8 cellular contexts compared by ENCODE assay signal in the genomic region with DNA sequence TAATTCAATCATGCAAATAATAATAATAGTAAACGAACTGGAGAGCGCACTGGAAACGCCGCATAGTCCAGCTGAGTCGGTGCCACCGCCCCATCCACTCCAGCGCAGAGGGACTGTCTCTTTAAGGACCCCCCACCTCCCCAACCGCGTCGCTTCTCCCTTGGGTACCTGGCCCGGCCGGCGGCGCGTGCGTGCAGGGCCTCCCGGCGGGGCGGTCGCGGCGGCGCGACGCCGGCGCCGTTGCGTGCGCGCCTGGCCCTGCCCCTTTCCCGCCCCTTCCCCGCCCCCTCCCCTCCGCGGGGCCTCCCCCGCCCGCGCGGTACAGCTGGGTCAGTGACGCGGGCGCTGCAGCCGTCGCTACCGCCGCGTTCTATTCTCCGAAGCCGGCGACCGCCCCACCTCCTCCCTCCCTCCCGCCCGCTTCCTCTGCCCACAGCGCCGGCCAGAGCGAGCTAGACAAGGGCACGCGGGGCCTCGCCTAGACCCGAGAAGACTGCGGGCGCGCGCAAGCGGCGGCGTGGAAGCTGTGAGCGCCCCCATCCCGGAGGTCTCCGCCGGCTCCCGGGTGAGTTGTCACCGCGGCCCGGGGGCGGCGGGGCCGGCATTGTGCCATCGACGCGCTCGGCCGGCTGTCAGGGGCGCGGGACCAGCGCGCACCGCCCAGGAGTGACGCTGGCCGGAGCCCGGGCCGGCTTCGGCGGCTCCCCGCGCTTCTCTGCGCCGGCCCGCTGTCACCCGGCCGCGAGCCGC. TPM values are rescaled to one million over a fixed set of nuclear protein-coding genes. Genes with fewer than 3 reads are reported as not detected.
DNase-seq lines count a peak whose midpoint lies in the region; ATAC-seq and TF ChIP-seq lines count a peak whose summit lies in the region.

A gene with protein sequence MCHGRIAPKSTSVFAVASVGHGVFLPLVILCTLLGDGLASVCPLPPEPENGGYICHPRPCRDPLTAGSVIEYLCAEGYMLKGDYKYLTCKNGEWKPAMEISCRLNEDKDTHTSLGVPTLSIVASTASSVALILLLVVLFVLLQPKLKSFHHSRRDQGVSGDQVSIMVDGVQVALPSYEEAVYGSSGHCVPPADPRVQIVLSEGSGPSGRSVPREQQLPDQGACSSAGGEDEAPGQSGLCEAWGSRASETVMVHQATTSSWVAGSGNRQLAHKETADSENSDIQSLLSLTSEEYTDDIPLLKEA (plus strand): TSS at position 333 of the 750 bp plus-strand sequence. CDS start 46,997 bp downstream, outside the sequence.

- no TSS peak for BruUV-seq in A673 (replicated peaks; lab: Mats Ljungman, UMichigan)

- peak within 1 kb of the TSS; percentile 70 for H3K27ac ChIP-seq in A673 (ENCODE audit: low read depth, low read length, poor library complexity, severe bottlenecking)

- CTCF ChIA-PET in A673 (lab: Charles Lee): interaction anchor here (0.6 kb wide), 3 partner anchors 63 to 157 kb away, joined by 3 to 9 read pairs (median 3); no protein-coding TSS in a partner anchor

- POLR2A ChIA-PET in A673 (lab: Charles Lee; ENCODE audit: low non-redundant PET): interaction anchor here (0.6 to 1.0 kb wide), 2 partner anchors 8 to 18 kb away, joined by 9 to 13 read pairs; no protein-coding TSS in a partner anchor

- no peaks in the 10 kb centered on the region for H3K27me3 ChIP-seq in A673 (replicated peaks; ENCODE audit: insufficient read depth, low read depth, low read length, poor library complexity)

- H3K4me3 ChIP-seq in A673 (ENCODE audit: low read depth, low read length, poor library complexity, severe bottlenecking) (peak within 1 kb of the TSS; percentile 60), cardiac fibroblast (replicated peaks in 1 of 2; ENCODE audit: low read depth in 2 of 2, low read length in 2 of 2) (peak within 1 kb of the TSS; percentile 82 to 92)

- H3K36me3 ChIP-seq in A673 (ENCODE audit: insufficient read depth, low read length, poor library complexity, severe bottlenecking): no peaks in the 10 kb centered on the region

- peak; percentile 55 for ATAC-seq in GM18907 (IDR thresholded peaks at IDR 0.05; ENCODE audit: unreplicated experiment)
- ATAC-seq in HG03139 (IDR thresholded peaks at IDR 0.05; ENCODE audit: unreplicated experiment): peak; percentile 53

- DNase-seq in A673 (ENCODE audit: low spot score): peak; percentile 94
- peak; percentile 75 for DNase-seq in NCI-H226
- DNase-seq in activated CD4-positive, CD25-positive, alpha-beta regulatory T cell (lab: John Stamatoyannopoulos, UW): peak; percentile 79 to 89 (median 87)
- peak; percentile 84 to 94 for DNase-seq in cardiac fibroblast (ENCODE audit: low read depth in 2 of 2)
- peak; percentile 83 for DNase-seq in inferior parietal cortex (ENCODE audit: extremely low spot score)
- peak; percentile 80 to 81 for DNase-seq in stimulated activated CD4-positive, alpha-beta T cell treated with anti-CD3 and anti-CD28 coated beads, Interleukin-12 subunit alpha, Interleukin-12 subunit beta, amount 100 ng/mL, for 24 hours (ENCODE audit: low read depth in 2 of 2)

- intact Hi-C loops in A673 (cut with micrococcal nuclease; ENCODE audit: unreplicated experiment): no loop called here

- TF ChIP-seq CTCF in A673 (conservative IDR thresholded peaks at IDR 0.05; ENCODE audit: low read depth, low read length) (no peak), cardiac fibroblast (IDR thresholded peaks at IDR 0.05; ENCODE audit: low read depth, low read length) (no peak)

- peaks cover 23% of the 10 kb centered on the region for H3K4me1 ChIP-seq in A673 (ENCODE audit: insufficient read depth, low read length, poor library complexity, severe bottlenecking)

- H3K9me3 ChIP-seq in A673 (ENCODE audit: low read depth, low read length, poor library complexity, severe bottlenecking): no peaks in the 10 kb centered on the region

RNA-seq across cellular contexts. Expression of the gene that starts here (rescaled TPM):
- 9.2 and 13.1 TPM in 2 replicates for total RNA-seq in A673 (2021)

Comparison
In these comparisons a context has a peak if more than half of its experiments do, and no peak if none do; other contexts are left out.
1. Peak in every context shown above with its lines: DNase-seq, ATAC-seq, H3K4me3 ChIP-seq and H3K27ac ChIP-seq.